Comparison of ENCODE assay signal across 8 cellular contexts in genomic region chr3:39126532-39127071, GRCh38. TPM values are rescaled to one million over a fixed set of nuclear protein-coding genes. Genes with fewer than 3 reads are reported as not detected.
DNase-seq lines count a peak whose midpoint lies in the region; ATAC-seq and TF ChIP-seq lines count a peak whose summit lies in the region.

No MANE protein-coding gene starts in this region.

- no peak overlapping the region for H2AFZ ChIP-seq in DND-41 (ENCODE audit: low read depth, low read length)

- 51 to 54% (median 53%) methylated on average over 6 of the region's 6 CpGs for WGBS in psoas muscle, 3 donors

- 0 out of 2 replicates have a peak, but pooled peaks cover 7% of the 10 kb centered on the region for H3K4me1 ChIP-seq in DND-41 (ENCODE audit: insufficient read depth, low read length)
- peaks cover 5% of the 10 kb centered on the region for H3K4me1 ChIP-seq in psoas muscle

- no peaks in the 10 kb centered on the region for H4K20me1 ChIP-seq in DND-41 (ENCODE audit: insufficient read depth, low read length)

- intact Hi-C loops in psoas muscle (cut with DNase I), result loop anchor here (5.0 kb wide), 2 partner anchors 81 to 161 kb away; no protein-coding TSS in a partner anchor

- no peaks in the 10 kb centered on the region for H3K27me3 Mint-ChIP-seq in WTC11 (ENCODE audit: low read depth)

- no peak overlapping the region for H3K27ac ChIP-seq in DND-41 (ENCODE audit: low read length)
- no peak overlapping the region for H3K27ac ChIP-seq in psoas muscle

- H3K36me3 Mint-ChIP-seq in WTC11, result no peaks in the 10 kb centered on the region

- ATAC-seq in DND-41 (ENCODE audit: insufficient read depth, low read depth) (peak; percentile 78), WTC11 (peak; percentile 84), psoas muscle (peak; percentile 69 to 93 (median 84)), HG02588 (IDR thresholded peaks at IDR 0.05; ENCODE audit: unreplicated experiment) (no peak)

- H3K79me2 ChIP-seq in DND-41 (ENCODE audit: insufficient read depth, low read length), result no peaks in the 10 kb centered on the region

- H3K27me3 ChIP-seq in DND-41 (ENCODE audit: insufficient read depth, low read length, poor library complexity), result no peaks in the 10 kb centered on the region
- no peaks in the 10 kb centered on the region for H3K27me3 ChIP-seq in psoas muscle (ENCODE audit: insufficient read depth in 3 of 3, low read length in 2 of 3)

- no peak overlapping the region for H3K9ac ChIP-seq in DND-41 (ENCODE audit: low read depth, low read length)

- H3K4me2 ChIP-seq in DND-41 (ENCODE audit: insufficient read depth, low read length), result no peak overlapping the region

- TF ChIP-seq CTCF in DND-41 (IDR thresholded peaks at IDR 0.05; ENCODE audit: borderline replicate concordance, extremely low read depth, low read length, poor library complexity, severe bottlenecking) (peak; percentile 79), WTC11 (IDR thresholded peaks at IDR 0.05) (no peak), psoas muscle (IDR thresholded peaks at IDR 0.05) (peak; percentile 57)

- DNase-seq in DND-41 (peak; percentile 59), HT1080 (ENCODE audit: low read depth) (peak; percentile 64), WTC11 (ENCODE audit: low spot score) (peak; percentile 60), globus pallidus (ENCODE audit: low spot score) (peak; percentile 29), psoas muscle (no peak), AG08396 (ENCODE audit: low spot score) (no peak), NCI-H1436 treated with DMSO at 0.1 percent for 48 hours (lab: John Stamatoyannopoulos, UW) (no peak)

- no peaks in the 10 kb centered on the region for H3K36me3 ChIP-seq in DND-41 (ENCODE audit: insufficient read depth, low read length)
- H3K36me3 ChIP-seq in psoas muscle (ENCODE audit: insufficient read depth in 1 of 2, low read depth in 1 of 2), result no peaks in the 10 kb centered on the region

- no peaks in the 10 kb centered on the region for H3K9me3 Mint-ChIP-seq in WTC11

- CTCF ChIA-PET in WTC11 (lab: Charles Lee), result interaction anchor here (0.6 to 8.7 kb wide), 23 partner anchors 8 to 251 kb away, joined by 3 to 260 read pairs (median 6); partner anchors contain the start of genes CX3CR1, GORASP1, TTC21A and XIRP1

- no peak overlapping the region for H3K27ac Mint-ChIP-seq in WTC11

- peaks cover 5% of the 10 kb centered on the region; the same call in 1 of the 2 replicates for H3K4me1 Mint-ChIP-seq in WTC11

- H3K4me3 ChIP-seq in DND-41 (ENCODE audit: low read depth in 1 of 2, low read length in 2 of 2) (no peak overlapping the region), psoas muscle (no peak overlapping the region)

- H3K4me3 Mint-ChIP-seq in WTC11, result no peak overlapping the region

- POLR2A ChIA-PET in WTC11 (lab: Charles Lee), result interaction anchor here (0.9 kb wide), 1 partner anchor 60 kb away, joined by 3 read pairs; no protein-coding TSS in a partner anchor

- H3K9me3 ChIP-seq in DND-41 (ENCODE audit: insufficient read depth, low read length, severe bottlenecking) (no peaks in the 10 kb centered on the region), psoas muscle (no peaks in the 10 kb centered on the region)

TF ChIP-seq in WTC11, 78 proteins besides CTCF, POLR2A, EP300 and RAD21:
- no peak for TF ChIP-seq AR (CRISPR knock-in tag; IDR thresholded peaks at IDR 0.05)
- TF ChIP-seq ZBTB43 (CRISPR knock-in tag; IDR thresholded peaks at IDR 0.05), result peak; percentile 67; the same call in 1 of the 2 replicates
- TF ChIP-seq USF1 (CRISPR knock-in tag; IDR thresholded peaks at IDR 0.05), result peak; percentile 53; the same call in 1 of the 2 replicates

RNA-seq across cellular contexts. Expression of gene TTC21A, which starts 19.1 kb away (rescaled TPM):
- 0.07 and 0.69 TPM in 2 replicates for total RNA-seq in HT1080 (2014; rRNA removed; shearing (Covaris generic))
- 0.36 and 0.76 TPM in 2 replicates for polyA plus RNA-seq in HT1080 (2015; cell fraction: cytosol; rRNA removed)
- polyA plus RNA-seq in HT1080 (2015; cell fraction: nucleus; rRNA removed), result 6.6 and 7.5 TPM in 2 replicates
- total RNA-seq in WTC11 (2021) (3.8 to 4.6 TPM (median 4.4 TPM) in 3 replicates), psoas muscle (1 to 10 TPM in 1 of 4 donors, under 1 TPM in 3; 0.52 to 1.2 (median 0.78) TPM)
- under 1 TPM; 0.62 to 1.00 (median 0.98) TPM for polyA plus RNA-seq in psoas muscle

RNA-seq across cellular contexts. Expression of gene GORASP1, which starts 19.2 kb away (rescaled TPM):
- total RNA-seq in HT1080 (2014; rRNA removed; shearing (Covaris generic)), result 32.6 and 42.5 TPM in 2 replicates
- 21.1 and 25.3 TPM in 2 replicates for polyA plus RNA-seq in HT1080 (2015; cell fraction: cytosol; rRNA removed)
- 89.5 and 98.7 TPM in 2 replicates for polyA plus RNA-seq in HT1080 (2015; cell fraction: nucleus; rRNA removed)
- 44.6 to 50.7 TPM (median 47.4 TPM) in 3 replicates for total RNA-seq in WTC11 (2021)
- 10 to 100 TPM; 34.3 to 46.7 (median 42.6) TPM for total RNA-seq in psoas muscle
- 10 to 100 TPM; 27.3 to 37.3 (median 34.4) TPM for polyA plus RNA-seq in psoas muscle

RNA-seq across cellular contexts. Expression of gene CSRNP1, which starts 26.8 kb away (rescaled TPM):
- total RNA-seq in HT1080 (2014; rRNA removed; shearing (Covaris generic)), result 12.5 and 18.1 TPM in 2 replicates
- polyA plus RNA-seq in HT1080 (2015; cell fraction: cytosol; rRNA removed), result 14.6 and 15.8 TPM in 2 replicates
- 21.5 and 22.7 TPM in 2 replicates for polyA plus RNA-seq in HT1080 (2015; cell fraction: nucleus; rRNA removed)
- total RNA-seq in WTC11 (2021) (8.0 to 8.7 TPM (median 8.5 TPM) in 3 replicates), psoas muscle (10 to 100 TPM in 3 of 4 donors, 1 to 10 TPM in 1; 8.5 to 41.8 (median 30.0) TPM)
- polyA plus RNA-seq in psoas muscle, result 10 to 100 TPM; 10.1 to 66.4 (median 14.0) TPM

Comparison
In these comparisons a context has a peak if more than half of its experiments do, and no peak if none do; other contexts are left out.
1. DNase-seq: peak in DND-41 (single experiment), HT1080 (single experiment), WTC11 (single experiment) and globus pallidus (single experiment); none in psoas muscle (0 of 2), AG08396 (single experiment) and NCI-H1436 treated with DMSO at 0.1 percent for 48 hours (single experiment).